8 cellular contexts compared by ENCODE assay signal in genomic region chr6:167093922-167094432, GRCh38. TPM values are rescaled to one million over a fixed set of nuclear protein-coding genes. Genes with fewer than 3 reads are reported as not detected.
DNase-seq lines count a peak whose midpoint lies in the region; ATAC-seq lines count a peak whose summit lies in the region.

No MANE protein-coding gene starts in this region.

- H3K4me3 Mint-ChIP-seq in stimulated activated memory B cell treated with anti-CD40 and anti-IgM and Interleukin-4, amounts not matched to agents 10 μg/mL and 1 μg/mL and 100 μg/mL, for 72 hours = peak overlapping the region; percentile 87

- no peaks in the 10 kb centered on the region for H3K9me3 Mint-ChIP-seq in stimulated activated memory B cell treated with anti-CD40 and anti-IgM and Interleukin-4, amounts not matched to agents 10 μg/mL and 1 μg/mL and 100 μg/mL, for 72 hours

- DNase-seq in activated CD4-positive, alpha-beta T cell treated with anti-CD3 and anti-CD28 coated beads, Interleukin-2, amount 50 U/mL, for 48 hours = peak; percentile 63 to 68
- DNase-seq in islet precursor cell (peak; percentile 50), H4 (ENCODE audit: low spot score) (no peak), epidermal melanocyte (ENCODE audit: insufficient read length, low spot score) (no peak), posterior vena cava (ENCODE audit: low spot score) (no peak)

- peaks cover 85% of the 10 kb centered on the region for H3K4me1 Mint-ChIP-seq in stimulated activated memory B cell treated with anti-CD40 and anti-IgM and Interleukin-4, amounts not matched to agents 10 μg/mL and 1 μg/mL and 100 μg/mL, for 72 hours

- H3K27me3 Mint-ChIP-seq in stimulated activated memory B cell treated with anti-CD40 and anti-IgM and Interleukin-4, amounts not matched to agents 10 μg/mL and 1 μg/mL and 100 μg/mL, for 72 hours = no peaks in the 10 kb centered on the region

- peak overlapping the region; percentile 100 for H3K27ac Mint-ChIP-seq in stimulated activated memory B cell treated with anti-CD40 and anti-IgM and Interleukin-4, amounts not matched to agents 10 μg/mL and 1 μg/mL and 100 μg/mL, for 72 hours

- ATAC-seq in GM19043 (IDR thresholded peaks at IDR 0.05; ENCODE audit: low read depth, unreplicated experiment) (peak; percentile 38), HG03097 (IDR thresholded peaks at IDR 0.05; ENCODE audit: low FRiP score, unreplicated experiment) (peak; percentile 40)
- ATAC-seq in stimulated activated memory B cell treated with anti-CD40 and anti-IgM and Interleukin-4, amounts not matched to agents 10 μg/mL and 1 μg/mL and 100 μg/mL, for 72 hours = peak; percentile 80

- intact Hi-C loops in posterior vena cava (cut with DNase I) = no loop called here

- peaks cover 7% of the 10 kb centered on the region for H3K36me3 Mint-ChIP-seq in stimulated activated memory B cell treated with anti-CD40 and anti-IgM and Interleukin-4, amounts not matched to agents 10 μg/mL and 1 μg/mL and 100 μg/mL, for 72 hours

RNA-seq across cellular contexts. Expression of gene CCR6, which starts 28.9 kb away (rescaled TPM):
- total RNA-seq in H4 (2014; rRNA removed; shearing (Covaris generic)) = not detected in 2 replicates
- not detected for total RNA-seq in posterior vena cava

Comparison
In these comparisons a context has a peak if more than half of its experiments do, and no peak if none do; other contexts are left out.
1. DNase-seq: peak in activated CD4-positive, alpha-beta T cell treated with anti-CD3 and anti-CD28 coated beads, Interleukin-2, amount 50 U/mL, for 48 hours (2 of 2) and islet precursor cell (single experiment); none in H4 (single experiment), epidermal melanocyte (single experiment) and posterior vena cava (single experiment).
2. Peak in every context shown above with its lines, with median percentiles within 50 percentile points of each other: ATAC-seq.